Comparison of ENCODE assay signal across 21 cellular contexts in the genomic region with DNA sequence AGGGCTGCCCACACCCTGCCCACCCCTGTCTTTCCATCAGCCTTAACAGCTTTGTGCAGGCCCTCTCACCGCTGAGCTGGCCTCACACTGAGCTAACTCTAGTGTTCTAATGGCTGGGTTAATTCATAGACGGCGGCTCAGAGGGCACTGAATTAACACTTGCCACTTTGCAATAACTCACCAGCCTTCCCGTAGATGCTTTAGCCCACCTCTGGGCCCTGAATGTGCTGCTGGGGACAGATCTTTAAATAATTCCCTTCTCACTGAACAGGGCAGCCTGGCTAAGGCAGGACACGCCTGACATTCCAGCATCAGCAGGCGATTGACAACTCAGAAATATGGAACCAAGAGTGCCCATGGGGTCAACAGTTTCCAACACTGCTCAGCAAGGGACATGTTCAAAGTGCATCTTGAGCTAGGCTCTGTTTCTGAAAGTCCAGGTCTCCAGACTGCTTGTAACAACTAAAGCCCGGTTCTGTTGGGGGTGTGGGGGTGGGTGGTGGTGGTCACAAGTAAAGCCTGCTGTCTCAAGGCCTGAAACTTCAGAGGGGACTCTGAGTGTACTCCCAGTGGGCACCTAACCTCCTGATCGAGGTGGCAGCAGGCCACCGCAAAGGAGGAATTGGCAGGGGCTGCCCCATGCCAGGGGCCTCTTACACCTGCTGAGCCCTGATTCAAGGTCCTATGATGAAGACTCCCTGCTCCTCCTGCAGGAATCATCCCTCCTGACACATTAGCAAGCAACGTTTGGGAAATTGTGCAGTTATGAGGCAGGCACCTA.
"Had no signal": no experiment of that assay in that cellular context is flagged by ENCODE, and none has a peak within 500 bp of the region (broad histone marks: within the 10 kb centered on the region; RNA-seq: fewer than 3 reads in every experiment).

No MANE protein-coding gene starts in this region.

- H3K27me3 Mint-ChIP-seq: activated CD4-positive, alpha-beta memory T cell treated with anti-CD3 and anti-CD28 coated beads for 36 hours; activated CD4-positive, alpha-beta T cell treated with anti-CD3 and anti-CD28 coated beads for 36 hours had no signal

- H3K4me3 Mint-ChIP-seq: activated CD4-positive, alpha-beta memory T cell treated with anti-CD3 and anti-CD28 coated beads for 36 hours; activated CD4-positive, alpha-beta T cell treated with anti-CD3 and anti-CD28 coated beads for 36 hours; activated naive CD4-positive, alpha-beta T cell treated with anti-CD3 and anti-CD28 coated beads for 36 hours; activated naive CD8-positive, alpha-beta T cell treated with anti-CD3 and anti-CD28 coated beads, Interleukin-2, amount 10 ng/mL, durations not matched to agents 7 days and 5 days; activated T-cell treated with anti-CD3 and anti-CD28 coated beads, Interleukin-2, amount 50 U/mL, for 72 hours; nephron progenitor cell; WTC11 had no signal

- H3K4me1 Mint-ChIP-seq: activated CD4-positive, alpha-beta T cell treated with anti-CD3 and anti-CD28 coated beads for 36 hours had no signal

- H3K36me3 Mint-ChIP-seq: activated CD4-positive, alpha-beta memory T cell treated with anti-CD3 and anti-CD28 coated beads for 36 hours; activated naive CD8-positive, alpha-beta T cell treated with anti-CD3 and anti-CD28 coated beads, Interleukin-2, amount 10 ng/mL, durations not matched to agents 7 days and 5 days; WTC11 had no signal

- H3K9me3 Mint-ChIP-seq: activated CD4-positive, alpha-beta memory T cell treated with anti-CD3 and anti-CD28 coated beads for 36 hours; activated naive CD4-positive, alpha-beta T cell treated with anti-CD3 and anti-CD28 coated beads for 36 hours; activated naive CD8-positive, alpha-beta T cell treated with anti-CD3 and anti-CD28 coated beads, Interleukin-2, amount 10 ng/mL, durations not matched to agents 7 days and 5 days; activated T-cell treated with anti-CD3 and anti-CD28 coated beads, Interleukin-2, amount 50 U/mL, for 72 hours; nephron progenitor cell; WTC11 had no signal

- ATAC-seq: activated CD4-positive, alpha-beta T cell treated with anti-CD3 and anti-CD28 coated beads for 36 hours; activated T-cell treated with anti-CD3 and anti-CD28 coated beads, Interleukin-2, amount 50 U/mL, for 72 hours; left lung; WTC11 had no signal

- H3K27ac Mint-ChIP-seq: activated CD4-positive, alpha-beta memory T cell treated with anti-CD3 and anti-CD28 coated beads for 36 hours; activated CD4-positive, alpha-beta T cell treated with anti-CD3 and anti-CD28 coated beads for 36 hours; activated naive CD4-positive, alpha-beta T cell treated with anti-CD3 and anti-CD28 coated beads for 36 hours; activated naive CD8-positive, alpha-beta T cell treated with anti-CD3 and anti-CD28 coated beads, Interleukin-2, amount 10 ng/mL, durations not matched to agents 7 days and 5 days; activated T-cell treated with anti-CD3 and anti-CD28 coated beads, Interleukin-2, amount 50 U/mL, for 72 hours; nephron progenitor cell; WTC11 had no signal

- DNase-seq: activated CD4-positive, alpha-beta memory T cell treated with anti-CD3 and anti-CD28 coated beads for 36 hours; activated CD4-positive, alpha-beta T cell treated with anti-CD3 and anti-CD28 coated beads for 36 hours; activated effector memory CD4-positive, alpha-beta T cell treated with Interleukin-2 at 50 U/mL for 16 hours; activated naive CD4-positive, alpha-beta T cell treated with anti-CD3 and anti-CD28 coated beads for 36 hours; activated naive CD8-positive, alpha-beta T cell treated with anti-CD3 and anti-CD28 coated beads, Interleukin-2, amount 10 ng/mL, durations not matched to agents 7 days and 5 days; activated T-cell treated with anti-CD3 and anti-CD28 coated beads, Interleukin-2, amount 50 U/mL, for 72 hours; amygdala; cerebellar nuclear complex; cortex of kidney; foreskin fibroblast; left lung; midbrain; nephron progenitor cell; occipital lobe; stimulated activated CD4-positive, alpha-beta T cell treated with anti-CD3 and anti-CD28 coated beads, Interleukin-2, amount 100 ng/mL, for 48 hours; stimulated activated CD8-positive, alpha-beta memory T cell treated with anti-CD3 and anti-CD28 coated beads, Interleukin-4, amount 100 ng/mL, for 48 hours; stimulated activated naive CD4-positive, alpha-beta T cell; T-helper 1 cell; testis; trophoblast cell had no signal
